1 cellular context compared by ENCODE assay signal in the genomic region with DNA sequence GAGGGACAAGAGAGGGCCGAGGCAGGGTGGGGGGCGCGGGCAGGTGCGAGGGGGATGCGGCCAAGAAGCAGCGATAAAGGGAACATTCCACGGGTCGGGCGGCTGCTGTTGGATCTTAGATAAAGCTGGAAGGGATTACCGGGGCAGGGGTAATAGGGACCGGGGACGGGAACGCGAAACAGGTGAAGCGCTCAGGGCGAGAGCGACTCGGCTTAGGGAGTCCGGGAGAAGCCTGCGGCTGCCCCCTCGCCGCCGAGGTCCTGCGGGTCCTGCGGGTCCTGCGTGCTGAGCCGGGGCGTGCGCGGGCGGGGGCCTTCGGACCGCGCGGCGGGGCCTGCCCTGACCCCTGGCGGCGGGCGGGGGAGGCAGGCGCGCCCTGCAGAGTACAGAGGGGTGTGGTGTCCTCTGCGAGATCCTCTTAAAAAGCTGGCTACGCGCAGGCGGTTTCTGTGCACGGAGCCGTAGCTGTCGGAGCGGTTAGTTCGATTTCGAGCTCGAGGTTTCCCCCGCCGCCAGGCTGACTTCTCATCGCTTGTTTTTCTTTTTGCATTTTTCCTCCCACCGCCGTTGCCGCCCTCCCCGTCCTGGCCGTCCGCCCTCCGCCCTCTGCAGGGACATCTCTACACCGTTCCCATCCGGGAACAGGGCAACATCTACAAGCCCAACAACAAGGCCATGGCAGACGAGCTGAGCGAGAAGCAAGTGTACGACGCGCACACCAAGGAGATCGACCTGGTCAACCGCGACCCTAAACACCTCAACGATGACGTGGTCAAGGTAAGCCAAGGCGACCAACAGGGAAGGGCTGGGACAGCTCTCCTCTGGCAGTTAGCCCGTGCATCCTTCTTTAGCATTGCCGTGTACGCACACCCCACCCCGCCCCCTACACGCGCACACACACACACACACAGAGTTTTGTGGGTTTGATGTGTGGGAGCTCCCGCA.
TF ChIP-seq lines count a peak whose summit lies in the region.

No MANE protein-coding gene starts in this region.

TF ChIP-seq in K562, 482 proteins besides CTCF, POLR2A, EP300 and RAD21 (continues in another document):
- TF ChIP-seq, protein P1, sequence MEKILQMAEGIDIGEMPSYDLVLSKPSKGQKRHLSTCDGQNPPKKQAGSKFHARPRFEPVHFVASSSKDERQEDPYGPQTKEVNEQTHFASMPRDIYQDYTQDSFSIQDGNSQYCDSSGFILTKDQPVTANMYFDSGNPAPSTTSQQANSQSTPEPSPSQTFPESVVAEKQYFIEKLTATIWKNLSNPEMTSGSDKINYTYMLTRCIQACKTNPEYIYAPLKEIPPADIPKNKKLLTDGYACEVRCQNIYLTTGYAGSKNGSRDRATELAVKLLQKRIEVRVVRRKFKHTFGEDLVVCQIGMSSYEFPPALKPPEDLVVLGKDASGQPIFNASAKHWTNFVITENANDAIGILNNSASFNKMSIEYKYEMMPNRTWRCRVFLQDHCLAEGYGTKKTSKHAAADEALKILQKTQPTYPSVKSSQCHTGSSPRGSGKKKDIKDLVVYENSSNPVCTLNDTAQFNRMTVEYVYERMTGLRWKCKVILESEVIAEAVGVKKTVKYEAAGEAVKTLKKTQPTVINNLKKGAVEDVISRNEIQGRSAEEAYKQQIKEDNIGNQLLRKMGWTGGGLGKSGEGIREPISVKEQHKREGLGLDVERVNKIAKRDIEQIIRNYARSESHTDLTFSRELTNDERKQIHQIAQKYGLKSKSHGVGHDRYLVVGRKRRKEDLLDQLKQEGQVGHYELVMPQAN (IDR thresholded peaks at IDR 0.05; ENCODE audit: borderline replicate concordance), result no peak; the same call in 1 of the 2 replicates
- TF ChIP-seq PRMT5 (CRISPR knock-in tag; IDR thresholded peaks at IDR 0.05) (no peak), ARID1B (IDR thresholded peaks at IDR 0.05) (peak; percentile 65), NCOA2 (IDR thresholded peaks at IDR 0.05; ENCODE audit: partially characterized antibody in 2 of 2) (no peak), KAT2B (IDR thresholded peaks at IDR 0.05; ENCODE audit: low read depth, low read length) (no peak), FOXP1 (CRISPR knock-in tag; IDR thresholded peaks at IDR 0.05) (peak; percentile 60; the same call in 1 of the 2 replicates), ARNT (IDR thresholded peaks at IDR 0.05) (no peak), MCM3 (IDR thresholded peaks at IDR 0.05) (no peak), OTX1 (CRISPR knock-in tag; IDR thresholded peaks at IDR 0.05) (0 out of 2 replicates have a peak, but pooled peaks have one; percentile 25), TCFL5 (CRISPR knock-in tag; conservative IDR thresholded peaks at IDR 0.05) (no peak), TBP (optimal IDR thresholded peaks at IDR 0.05; ENCODE audit: low read depth, low read length) (no peak), CBX1 (IDR thresholded peaks at IDR 0.05; ENCODE audit: low read depth) (no peak), TFAM (CRISPR knock-in tag; conservative IDR thresholded peaks at IDR 0.05) (no peak), CBFA2T3 (IDR thresholded peaks at IDR 0.05) (peak; percentile 52), ZNF41 (CRISPR knock-in tag; conservative IDR thresholded peaks at IDR 0.05) (peak; percentile 50; the same call in 1 of the 2 replicates), BCL6 (CRISPR knock-in tag; IDR thresholded peaks at IDR 0.05) (no peak), ZNF121 (CRISPR knock-in tag; conservative IDR thresholded peaks at IDR 0.05) (peak; percentile 16; the same call in 1 of the 2 replicates), ZC3H8 (IDR thresholded peaks at IDR 0.05) (no peak), ZNF431 (CRISPR knock-in tag; IDR thresholded peaks at IDR 0.05) (peak; percentile 52; the same call in 1 of the 2 replicates), U2AF2 (optimal IDR thresholded peaks at IDR 0.05; ENCODE audit: low read depth, low read length) (no peak), MYC (IDR thresholded peaks at IDR 0.05; ENCODE audit: low read depth, low read length) (peak; percentile 68), MYC (CRISPR knock-in tag; IDR thresholded peaks at IDR 0.05; ENCODE audit: borderline replicate concordance, low read depth) (no peak), ZBED1 (IDR thresholded peaks at IDR 0.05) (0 out of 2 replicates have a peak, but pooled peaks have one; percentile 47), RCOR1 (IDR thresholded peaks at IDR 0.05; ENCODE audit: borderline replicate concordance in 1 of 2, low read depth in 2 of 2, low read length in 2 of 2) (peak in 1 of 2 experiments; percentile 30; a peak in 3 of 4 replicates), SAFB2 (IDR thresholded peaks at IDR 0.05; ENCODE audit: borderline replicate concordance, low read depth, low read length, severe bottlenecking) (no peak), NFYB (IDR thresholded peaks at IDR 0.05; ENCODE audit: extremely low read depth, insufficient read length) (no peak), ZNF445 (CRISPR knock-in tag; IDR thresholded peaks at IDR 0.05; ENCODE audit: low read depth) (no peak), TRIM28 (IDR thresholded peaks at IDR 0.05) (no peak), ELF2 (CRISPR knock-in tag; IDR thresholded peaks at IDR 0.05) (no peak), NRF1 (conservative IDR thresholded peaks at IDR 0.05 in 1 of 2, IDR thresholded peaks at IDR 0.05 in 1 of 2) (peak; percentile 74 to 78; a peak in 3 of 4 replicates), CBFB (CRISPR knock-in tag; IDR thresholded peaks at IDR 0.05) (no peak), ZNF24 (IDR thresholded peaks at IDR 0.05) (peak; percentile 70), SRSF3 (IDR thresholded peaks at IDR 0.05; ENCODE audit: insufficient read depth, low read length) (no peak)
- TF ChIP-seq, protein P2, sequence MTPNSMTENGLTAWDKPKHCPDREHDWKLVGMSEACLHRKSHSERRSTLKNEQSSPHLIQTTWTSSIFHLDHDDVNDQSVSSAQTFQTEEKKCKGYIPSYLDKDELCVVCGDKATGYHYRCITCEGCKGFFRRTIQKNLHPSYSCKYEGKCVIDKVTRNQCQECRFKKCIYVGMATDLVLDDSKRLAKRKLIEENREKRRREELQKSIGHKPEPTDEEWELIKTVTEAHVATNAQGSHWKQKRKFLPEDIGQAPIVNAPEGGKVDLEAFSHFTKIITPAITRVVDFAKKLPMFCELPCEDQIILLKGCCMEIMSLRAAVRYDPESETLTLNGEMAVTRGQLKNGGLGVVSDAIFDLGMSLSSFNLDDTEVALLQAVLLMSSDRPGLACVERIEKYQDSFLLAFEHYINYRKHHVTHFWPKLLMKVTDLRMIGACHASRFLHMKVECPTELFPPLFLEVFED (CRISPR knock-in tag; conservative IDR thresholded peaks at IDR 0.05), result no peak
- TF ChIP-seq, protein P3, sequence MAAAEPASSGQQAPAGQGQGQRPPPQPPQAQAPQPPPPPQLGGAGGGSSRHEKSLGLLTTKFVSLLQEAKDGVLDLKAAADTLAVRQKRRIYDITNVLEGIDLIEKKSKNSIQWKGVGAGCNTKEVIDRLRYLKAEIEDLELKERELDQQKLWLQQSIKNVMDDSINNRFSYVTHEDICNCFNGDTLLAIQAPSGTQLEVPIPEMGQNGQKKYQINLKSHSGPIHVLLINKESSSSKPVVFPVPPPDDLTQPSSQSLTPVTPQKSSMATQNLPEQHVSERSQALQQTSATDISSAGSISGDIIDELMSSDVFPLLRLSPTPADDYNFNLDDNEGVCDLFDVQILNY (CRISPR knock-in tag; IDR thresholded peaks at IDR 0.05), result 0 out of 2 replicates have a peak, but pooled peaks have one; percentile 65
- TF ChIP-seq, protein P4, sequence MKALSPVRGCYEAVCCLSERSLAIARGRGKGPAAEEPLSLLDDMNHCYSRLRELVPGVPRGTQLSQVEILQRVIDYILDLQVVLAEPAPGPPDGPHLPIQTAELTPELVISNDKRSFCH (CRISPR knock-in tag; IDR thresholded peaks at IDR 0.05), result no peak
- TF ChIP-seq, protein P4 (tag; IDR thresholded peaks at IDR 0.05), result 0 out of 2 replicates have a peak, but pooled peaks have one; percentile 51
- TF ChIP-seq, protein P5, sequence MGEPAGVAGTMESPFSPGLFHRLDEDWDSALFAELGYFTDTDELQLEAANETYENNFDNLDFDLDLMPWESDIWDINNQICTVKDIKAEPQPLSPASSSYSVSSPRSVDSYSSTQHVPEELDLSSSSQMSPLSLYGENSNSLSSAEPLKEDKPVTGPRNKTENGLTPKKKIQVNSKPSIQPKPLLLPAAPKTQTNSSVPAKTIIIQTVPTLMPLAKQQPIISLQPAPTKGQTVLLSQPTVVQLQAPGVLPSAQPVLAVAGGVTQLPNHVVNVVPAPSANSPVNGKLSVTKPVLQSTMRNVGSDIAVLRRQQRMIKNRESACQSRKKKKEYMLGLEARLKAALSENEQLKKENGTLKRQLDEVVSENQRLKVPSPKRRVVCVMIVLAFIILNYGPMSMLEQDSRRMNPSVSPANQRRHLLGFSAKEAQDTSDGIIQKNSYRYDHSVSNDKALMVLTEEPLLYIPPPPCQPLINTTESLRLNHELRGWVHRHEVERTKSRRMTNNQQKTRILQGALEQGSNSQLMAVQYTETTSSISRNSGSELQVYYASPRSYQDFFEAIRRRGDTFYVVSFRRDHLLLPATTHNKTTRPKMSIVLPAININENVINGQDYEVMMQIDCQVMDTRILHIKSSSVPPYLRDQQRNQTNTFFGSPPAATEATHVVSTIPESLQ (CRISPR knock-in tag; IDR thresholded peaks at IDR 0.05), result no peak
- TF ChIP-seq, protein P6, sequence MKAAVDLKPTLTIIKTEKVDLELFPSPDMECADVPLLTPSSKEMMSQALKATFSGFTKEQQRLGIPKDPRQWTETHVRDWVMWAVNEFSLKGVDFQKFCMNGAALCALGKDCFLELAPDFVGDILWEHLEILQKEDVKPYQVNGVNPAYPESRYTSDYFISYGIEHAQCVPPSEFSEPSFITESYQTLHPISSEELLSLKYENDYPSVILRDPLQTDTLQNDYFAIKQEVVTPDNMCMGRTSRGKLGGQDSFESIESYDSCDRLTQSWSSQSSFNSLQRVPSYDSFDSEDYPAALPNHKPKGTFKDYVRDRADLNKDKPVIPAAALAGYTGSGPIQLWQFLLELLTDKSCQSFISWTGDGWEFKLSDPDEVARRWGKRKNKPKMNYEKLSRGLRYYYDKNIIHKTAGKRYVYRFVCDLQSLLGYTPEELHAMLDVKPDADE (conservative IDR thresholded peaks at IDR 0.05; ENCODE audit: control insufficient read depth, low read depth, low read length), result peak; percentile 50; the same call in 1 of the 2 replicates
- TF ChIP-seq, protein P7, sequence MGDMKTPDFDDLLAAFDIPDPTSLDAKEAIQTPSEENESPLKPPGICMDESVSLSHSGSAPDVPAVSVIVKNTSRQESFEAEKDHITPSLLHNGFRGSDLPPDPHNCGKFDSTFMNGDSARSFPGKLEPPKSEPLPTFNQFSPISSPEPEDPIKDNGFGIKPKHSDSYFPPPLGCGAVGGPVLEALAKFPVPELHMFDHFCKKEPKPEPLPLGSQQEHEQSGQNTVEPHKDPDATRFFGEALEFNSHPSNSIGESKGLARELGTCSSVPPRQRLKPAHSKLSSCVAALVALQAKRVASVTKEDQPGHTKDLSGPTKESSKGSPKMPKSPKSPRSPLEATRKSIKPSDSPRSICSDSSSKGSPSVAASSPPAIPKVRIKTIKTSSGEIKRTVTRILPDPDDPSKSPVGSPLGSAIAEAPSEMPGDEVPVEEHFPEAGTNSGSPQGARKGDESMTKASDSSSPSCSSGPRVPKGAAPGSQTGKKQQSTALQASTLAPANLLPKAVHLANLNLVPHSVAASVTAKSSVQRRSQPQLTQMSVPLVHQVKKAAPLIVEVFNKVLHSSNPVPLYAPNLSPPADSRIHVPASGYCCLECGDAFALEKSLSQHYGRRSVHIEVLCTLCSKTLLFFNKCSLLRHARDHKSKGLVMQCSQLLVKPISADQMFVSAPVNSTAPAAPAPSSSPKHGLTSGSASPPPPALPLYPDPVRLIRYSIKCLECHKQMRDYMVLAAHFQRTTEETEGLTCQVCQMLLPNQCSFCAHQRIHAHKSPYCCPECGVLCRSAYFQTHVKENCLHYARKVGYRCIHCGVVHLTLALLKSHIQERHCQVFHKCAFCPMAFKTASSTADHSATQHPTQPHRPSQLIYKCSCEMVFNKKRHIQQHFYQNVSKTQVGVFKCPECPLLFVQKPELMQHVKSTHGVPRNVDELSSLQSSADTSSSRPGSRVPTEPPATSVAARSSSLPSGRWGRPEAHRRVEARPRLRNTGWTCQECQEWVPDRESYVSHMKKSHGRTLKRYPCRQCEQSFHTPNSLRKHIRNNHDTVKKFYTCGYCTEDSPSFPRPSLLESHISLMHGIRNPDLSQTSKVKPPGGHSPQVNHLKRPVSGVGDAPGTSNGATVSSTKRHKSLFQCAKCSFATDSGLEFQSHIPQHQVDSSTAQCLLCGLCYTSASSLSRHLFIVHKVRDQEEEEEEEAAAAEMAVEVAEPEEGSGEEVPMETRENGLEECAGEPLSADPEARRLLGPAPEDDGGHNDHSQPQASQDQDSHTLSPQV (IDR thresholded peaks at IDR 0.05), result no peak
- TF ChIP-seq, protein P8, sequence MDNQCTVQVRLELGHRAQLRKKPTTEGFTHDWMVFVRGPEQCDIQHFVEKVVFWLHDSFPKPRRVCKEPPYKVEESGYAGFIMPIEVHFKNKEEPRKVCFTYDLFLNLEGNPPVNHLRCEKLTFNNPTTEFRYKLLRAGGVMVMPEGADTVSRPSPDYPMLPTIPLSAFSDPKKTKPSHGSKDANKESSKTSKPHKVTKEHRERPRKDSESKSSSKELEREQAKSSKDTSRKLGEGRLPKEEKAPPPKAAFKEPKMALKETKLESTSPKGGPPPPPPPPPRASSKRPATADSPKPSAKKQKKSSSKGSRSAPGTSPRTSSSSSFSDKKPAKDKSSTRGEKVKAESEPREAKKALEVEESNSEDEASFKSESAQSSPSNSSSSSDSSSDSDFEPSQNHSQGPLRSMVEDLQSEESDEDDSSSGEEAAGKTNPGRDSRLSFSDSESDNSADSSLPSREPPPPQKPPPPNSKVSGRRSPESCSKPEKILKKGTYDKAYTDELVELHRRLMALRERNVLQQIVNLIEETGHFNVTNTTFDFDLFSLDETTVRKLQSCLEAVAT (IDR thresholded peaks at IDR 0.05), result no peak
- TF ChIP-seq, protein P9, sequence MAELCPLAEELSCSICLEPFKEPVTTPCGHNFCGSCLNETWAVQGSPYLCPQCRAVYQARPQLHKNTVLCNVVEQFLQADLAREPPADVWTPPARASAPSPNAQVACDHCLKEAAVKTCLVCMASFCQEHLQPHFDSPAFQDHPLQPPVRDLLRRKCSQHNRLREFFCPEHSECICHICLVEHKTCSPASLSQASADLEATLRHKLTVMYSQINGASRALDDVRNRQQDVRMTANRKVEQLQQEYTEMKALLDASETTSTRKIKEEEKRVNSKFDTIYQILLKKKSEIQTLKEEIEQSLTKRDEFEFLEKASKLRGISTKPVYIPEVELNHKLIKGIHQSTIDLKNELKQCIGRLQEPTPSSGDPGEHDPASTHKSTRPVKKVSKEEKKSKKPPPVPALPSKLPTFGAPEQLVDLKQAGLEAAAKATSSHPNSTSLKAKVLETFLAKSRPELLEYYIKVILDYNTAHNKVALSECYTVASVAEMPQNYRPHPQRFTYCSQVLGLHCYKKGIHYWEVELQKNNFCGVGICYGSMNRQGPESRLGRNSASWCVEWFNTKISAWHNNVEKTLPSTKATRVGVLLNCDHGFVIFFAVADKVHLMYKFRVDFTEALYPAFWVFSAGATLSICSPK (IDR thresholded peaks at IDR 0.05; ENCODE audit: borderline replicate concordance), result no peak
- TF ChIP-seq, protein P10, sequence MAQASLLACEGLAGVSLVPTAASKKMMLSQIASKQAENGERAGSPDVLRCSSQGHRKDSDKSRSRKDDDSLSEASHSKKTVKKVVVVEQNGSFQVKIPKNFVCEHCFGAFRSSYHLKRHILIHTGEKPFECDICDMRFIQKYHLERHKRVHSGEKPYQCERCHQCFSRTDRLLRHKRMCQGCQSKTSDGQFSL (CRISPR knock-in tag; IDR thresholded peaks at IDR 0.05), result peak; percentile 12
- TF ChIP-seq, protein P10 (tag; IDR thresholded peaks at IDR 0.05), result no peak
